In genomic region chr19:31255863-31256600, GRCh38 we compare ENCODE assay signal across 19 cellular contexts.
"Had no signal": no experiment of that assay in that cellular context is flagged by ENCODE, and none has a peak within 500 bp of the region (broad histone marks: within the 10 kb centered on the region; RNA-seq: fewer than 3 reads in every experiment).

No MANE protein-coding gene starts in this region.

- H3K4me3 Mint-ChIP-seq: activated CD4-positive, alpha-beta T cell treated with anti-CD3 and anti-CD28 coated beads, Interleukin-2, amount 10 ng/mL, durations not matched to agents 24 days and 14 days; activated CD8-positive, alpha-beta T cell treated with anti-CD3 and anti-CD28 coated beads for 36 hours; activated naive CD4-positive, alpha-beta T cell treated with anti-CD3 and anti-CD28 coated beads for 36 hours; activated T-cell treated with anti-CD3 and anti-CD28 coated beads, Interleukin-2, amount 50 U/mL, for 4 hours; central memory CD8-positive, alpha-beta T cell; naive thymus-derived CD8-positive, alpha-beta T cell had no signal

- H3K27me3 ChIP-seq: body of pancreas, thyroid gland had no signal

- H3K27ac Mint-ChIP-seq: activated CD4-positive, alpha-beta T cell treated with anti-CD3 and anti-CD28 coated beads, Interleukin-2, amount 10 ng/mL, durations not matched to agents 24 days and 14 days; activated CD8-positive, alpha-beta T cell treated with anti-CD3 and anti-CD28 coated beads for 36 hours; activated naive CD4-positive, alpha-beta T cell treated with anti-CD3 and anti-CD28 coated beads for 36 hours had no signal

- FAIRE-seq: endometrium, urothelium cell line had no signal

- DNase-seq: activated CD4-positive, alpha-beta T cell treated with anti-CD3 and anti-CD28 coated beads, Interleukin-2, amount 10 ng/mL, durations not matched to agents 24 days and 14 days; activated CD8-positive, alpha-beta T cell treated with anti-CD3 and anti-CD28 coated beads for 36 hours; activated naive CD4-positive, alpha-beta T cell treated with anti-CD3 and anti-CD28 coated beads for 36 hours; activated T-cell treated with anti-CD3 and anti-CD28 coated beads, Interleukin-2, amount 50 U/mL, for 4 hours; body of pancreas; cortex of kidney; gastrocnemius medialis; heart right ventricle; kidney glomerular epithelial cell; left ventricle myocardium superior; mesendoderm; naive thymus-derived CD8-positive, alpha-beta T cell; stimulated activated naive CD4-positive, alpha-beta T cell; T1000; thyroid gland had no signal

- H3K36me3 ChIP-seq: gastrocnemius medialis, heart right ventricle, neutrophil, thyroid gland had no signal

- ATAC-seq: activated CD8-positive, alpha-beta T cell treated with anti-CD3 and anti-CD28 coated beads for 36 hours; activated T-cell treated with anti-CD3 and anti-CD28 coated beads, Interleukin-2, amount 50 U/mL, for 4 hours; body of pancreas; gastrocnemius medialis; heart right ventricle; left ventricle myocardium superior; naive thymus-derived CD8-positive, alpha-beta T cell had no signal

- H3K4me1 ChIP-seq: body of pancreas had no signal

- H3K9me3 Mint-ChIP-seq: activated CD4-positive, alpha-beta T cell treated with anti-CD3 and anti-CD28 coated beads, Interleukin-2, amount 10 ng/mL, durations not matched to agents 24 days and 14 days; activated CD8-positive, alpha-beta T cell treated with anti-CD3 and anti-CD28 coated beads for 36 hours; activated naive CD4-positive, alpha-beta T cell treated with anti-CD3 and anti-CD28 coated beads for 36 hours; activated T-cell treated with anti-CD3 and anti-CD28 coated beads, Interleukin-2, amount 50 U/mL, for 4 hours; central memory CD8-positive, alpha-beta T cell; naive thymus-derived CD8-positive, alpha-beta T cell had no signal

- H3K4me3 ChIP-seq: body of pancreas, gastrocnemius medialis, heart right ventricle, thyroid gland had no signal

- H3K9me3 ChIP-seq: body of pancreas, gastrocnemius medialis, heart right ventricle, neutrophil, thyroid gland had no signal

- H3K36me3 Mint-ChIP-seq: naive thymus-derived CD8-positive, alpha-beta T cell had no signal

- H3K27ac ChIP-seq: body of pancreas, gastrocnemius medialis, heart right ventricle, neutrophil, thyroid gland had no signal

- H3K4me1 Mint-ChIP-seq: central memory CD8-positive, alpha-beta T cell had no signal
